In genomic region chr2:240355001-240355891, GRCh38 we compare ENCODE assay signal across 18 cellular contexts.
DNase-seq lines count a peak whose midpoint lies in the region; ATAC-seq, FAIRE-seq and TF ChIP-seq lines count a peak whose summit lies in the region.
"Had no signal": no experiment of that assay in that cellular context is flagged by ENCODE, and none has a peak within 500 bp of the region (broad histone marks: within the 10 kb centered on the region; RNA-seq: fewer than 3 reads in every experiment).

No MANE protein-coding gene starts in this region.

- no peaks in the 10 kb centered on the region for H3K79me2 ChIP-seq in keratinocyte (ENCODE audit: control insufficient read depth, insufficient read depth, low read length)

- ATAC-seq in HG03280 (IDR thresholded peaks at IDR 0.05; ENCODE audit: unreplicated experiment) = no peak

- no peaks in the 10 kb centered on the region for H3K9me1 ChIP-seq in keratinocyte (ENCODE audit: control insufficient read depth, extremely low read depth, insufficient read depth, low read length)

- H2AFZ ChIP-seq in keratinocyte (ENCODE audit: control insufficient read depth, low read length) = no peak overlapping the region

- no peaks in the 10 kb centered on the region for H3K36me3 ChIP-seq in keratinocyte (ENCODE audit: control insufficient read depth in 2 of 2, extremely low read depth in 1 of 2, insufficient read depth in 2 of 2, low read length in 2 of 2)
- H3K36me3 ChIP-seq: spleen had no signal

- no peaks in the 10 kb centered on the region for H3K36me3 Mint-ChIP-seq in chondrocyte (ENCODE audit: low read depth)

- no peak overlapping the region for H3K4me2 ChIP-seq in keratinocyte (ENCODE audit: control insufficient read depth, extremely low read depth, insufficient read depth, low read depth, low read length)

- peaks cover 4% of the 10 kb centered on the region for H3K9me3 ChIP-seq in keratinocyte (ENCODE audit: control insufficient read depth, low read depth, low read length)

- H4K20me1 ChIP-seq in keratinocyte (ENCODE audit: control insufficient read depth, extremely low read depth, insufficient read depth, low read length) = no peaks in the 10 kb centered on the region

- H3K9me3 Mint-ChIP-seq in chondrocyte (ENCODE audit: low read depth) = no peaks in the 10 kb centered on the region
- H3K9me3 Mint-ChIP-seq: central memory CD8-positive, alpha-beta T cell had no signal

- DNase-seq in ACHN (peak; percentile 35), HCEC 1CT (peak; percentile 60), chondrocyte (ENCODE audit: low spot score) (peak; percentile 83), keratinocyte (ENCODE audit: low read depth, low spot score) (peak; percentile 54), superior temporal gyrus (ENCODE audit: extremely low spot score) (no peak), NCI-H1092 (lab: John Stamatoyannopoulos, UW) (no peak), NCI-H345 treated with DMSO at 0.1 percent for 48 hours (lab: John Stamatoyannopoulos, UW; ENCODE audit: unreplicated experiment) (no peak)
- DNase-seq: activated CD4-positive, CD25-positive, alpha-beta regulatory T cell treated with anti-CD3 and anti-CD28 coated beads, Interleukin-2, amount 50 U/mL, for 72 hours; activated CD8-positive, alpha-beta memory T cell treated with anti-CD3 and anti-CD28 coated beads, Interleukin-2, amount 50 U/mL, for 4 hours; activated naive CD4-positive, alpha-beta T cell treated with anti-CD3 and anti-CD28 coated beads for 36 hours; Karpas-422; NCI-H187 treated with DMSO at 0.1 percent for 48 hours; occipital lobe; spleen had no signal

- no peak for FAIRE-seq in keratinocyte (lab: Jason Lieb, UNC)
- FAIRE-seq: endothelial cell of umbilical vein had no signal

- H3K4me3 ChIP-seq in keratinocyte (ENCODE audit: control insufficient read depth in 2 of 3, extremely low read depth in 1 of 3, insufficient read depth in 2 of 3, low read depth in 1 of 3, low read length in 3 of 3) = no peak overlapping the region
- H3K4me3 ChIP-seq: spleen had no signal

- H3K27ac ChIP-seq in keratinocyte (ENCODE audit: control insufficient read depth, insufficient read depth, low read length) = no peak overlapping the region
- H3K27ac ChIP-seq: HL-60, spleen had no signal

- dilution Hi-C loops in keratinocyte (cut with MboI; ENCODE audit: extremely low pct_ligation_motif_present, low sequenced_read_pairs) = no loop called here

- H3K4me1 Mint-ChIP-seq in chondrocyte (ENCODE audit: low read depth) = peaks cover 3% of the 10 kb centered on the region
- H3K4me1 Mint-ChIP-seq: central memory CD8-positive, alpha-beta T cell had no signal

- TF ChIP-seq CTCF in chondrocyte (IDR thresholded peaks at IDR 0.05) = no peak
- TF ChIP-seq CTCF in keratinocyte (optimal IDR thresholded peaks at IDR 0.05 in 1 of 3, IDR thresholded peaks at IDR 0.05 in 1 of 3, conservative IDR thresholded peaks at IDR 0.05 in 1 of 3; ENCODE audit: extremely low read depth in 1 of 3, insufficient read depth in 2 of 3, low read length in 3 of 3) = no peak

- H3K4me3 Mint-ChIP-seq in chondrocyte (ENCODE audit: unreplicated experiment) = no peak overlapping the region
- H3K4me3 Mint-ChIP-seq: activated naive CD4-positive, alpha-beta T cell treated with anti-CD3 and anti-CD28 coated beads for 36 hours; central memory CD8-positive, alpha-beta T cell had no signal

- H3K27me3 Mint-ChIP-seq in chondrocyte (ENCODE audit: low read depth) = peaks cover 6% of the 10 kb centered on the region

- no peaks in the 10 kb centered on the region for H3K4me1 ChIP-seq in keratinocyte (ENCODE audit: control insufficient read depth, extremely low read depth, insufficient read depth, low read length)

- in situ Hi-C loops in ACHN (cut with HindIII; ENCODE audit: low pct_ligation_motif_present, low pct_unique_long_range_greater_than_20kb, low sequenced_read_pairs) = no loop called here

- H3K27me3 ChIP-seq in keratinocyte (ENCODE audit: control insufficient read depth, extremely low read depth, insufficient read depth, low read length) = peaks cover 30% of the 10 kb centered on the region

- H3K9ac ChIP-seq in keratinocyte (ENCODE audit: control insufficient read depth, extremely low read depth, insufficient read depth, low read length) = no peak overlapping the region

- H3K27ac Mint-ChIP-seq in chondrocyte (ENCODE audit: unreplicated experiment) = no peak overlapping the region

Comparison
In these comparisons a context has a peak if more than half of its experiments do, and no peak if none do; other contexts are left out.
1. DNase-seq: peak in ACHN (single experiment), HCEC 1CT (single experiment), chondrocyte (single experiment) and keratinocyte (single experiment); none in superior temporal gyrus (single experiment), NCI-H1092 (single experiment) and NCI-H345 treated with DMSO at 0.1 percent for 48 hours (single experiment).